Comparison of ENCODE assay signal across 1 cellular context in genomic region chr5:131541766-131542165, GRCh38.
TF ChIP-seq lines count a peak whose summit lies in the region.

No MANE protein-coding gene starts in this region.

TF ChIP-seq in SK-N-SH, 30 proteins besides CTCF, POLR2A, EP300 and RAD21 (continued from another document):
- TF ChIP-seq IRF3 (IDR thresholded peaks at IDR 0.05; ENCODE audit: low read depth, low read length) (no peak), ELF1 (IDR thresholded peaks at IDR 0.05) (no peak), POLR2AphosphoS5 (IDR thresholded peaks at IDR 0.05; ENCODE audit: low read depth, low read length) (no peak), FOSL2 (IDR thresholded peaks at IDR 0.05; ENCODE audit: borderline replicate concordance, low read depth) (no peak; the same call in 1 of the 2 replicates), PBX3 (IDR thresholded peaks at IDR 0.05) (peak; percentile 30; the same call in 1 of the 2 replicates), USF1 (IDR thresholded peaks at IDR 0.05; ENCODE audit: borderline replicate concordance, low read depth) (no peak), TCF12 (IDR thresholded peaks at IDR 0.05) (peak; percentile 9; the same call in 1 of the 2 replicates), NFIC (IDR thresholded peaks at IDR 0.05; ENCODE audit: borderline replicate concordance) (0 out of 2 replicates have a peak, but pooled peaks have one; percentile 11), TEAD4 (IDR thresholded peaks at IDR 0.05; ENCODE audit: borderline replicate concordance, insufficient read depth) (no peak), TAF1 (IDR thresholded peaks at IDR 0.05; ENCODE audit: borderline replicate concordance, low read depth, low read length) (no peak), NRF1 (IDR thresholded peaks at IDR 0.05; ENCODE audit: low read depth, low read length) (no peak), SIN3A (IDR thresholded peaks at IDR 0.05; ENCODE audit: borderline replicate concordance, low read depth, low read length) (no peak), RCOR1 (IDR thresholded peaks at IDR 0.05; ENCODE audit: low read length) (no peak)
